ENCODE assay signal across 10 cellular contexts in genomic region chr5:96146675-96147074, GRCh38.
DNase-seq lines count a peak whose midpoint lies in the region; ATAC-seq lines count a peak whose summit lies in the region.
"Had no signal": no experiment of that assay in that cellular context is flagged by ENCODE, and none has a peak within 500 bp of the region (broad histone marks: within the 10 kb centered on the region; RNA-seq: fewer than 3 reads in every experiment).

No MANE protein-coding gene starts in this region.

- no peaks in the 10 kb centered on the region for H3K9me3 ChIP-seq in right cardiac atrium (ENCODE audit: control insufficient read depth, low read length)

- no peaks in the 10 kb centered on the region for H3K27me3 ChIP-seq in right cardiac atrium (ENCODE audit: control insufficient read depth, insufficient read depth)

- no peak overlapping the region for H3K27ac ChIP-seq in right cardiac atrium (ENCODE audit: low read length)
- H3K27ac ChIP-seq: VCaP had no signal

- H3K4me3 ChIP-seq in right cardiac atrium (ENCODE audit: low read length): no peak overlapping the region

- H3K4me1 ChIP-seq in right cardiac atrium (ENCODE audit: control insufficient read depth, insufficient read depth, low read length): no peaks in the 10 kb centered on the region

- no peak for DNase-seq in activated T-cell treated with anti-CD3 and anti-CD28 coated beads, Interleukin-2, amount 50 U/mL, for 4 hours
- DNase-seq in activated T-cell treated with anti-CD3 and anti-CD28 coated beads, Interleukin-2, amount 50 U/mL, for 24 hours: no peak
- DNase-seq in SIG-M5 treated with dmso at 0.1 percent for 504 hours (lab: John Stamatoyannopoulos, UW; ENCODE audit: unreplicated experiment) (peak; percentile 74), right cardiac atrium (no peak), NCI-H187 (lab: John Stamatoyannopoulos, UW) (no peak), COR-L47 (lab: John Stamatoyannopoulos, UW) (no peak)

- no peak overlapping the region for H3K27ac Mint-ChIP-seq in activated T-cell treated with anti-CD3 and anti-CD28 coated beads, Interleukin-2, amount 50 U/mL, for 24 hours
- H3K27ac Mint-ChIP-seq: CD4-positive, CD25-positive, alpha-beta regulatory T cell had no signal

- WGBS in right cardiac atrium: 64% methylated on average over 2 of the region's 2 CpGs

- no peak overlapping the region for H3K4me3 Mint-ChIP-seq in activated T-cell treated with anti-CD3 and anti-CD28 coated beads, Interleukin-2, amount 50 U/mL, for 4 hours
- H3K4me3 Mint-ChIP-seq in activated T-cell treated with anti-CD3 and anti-CD28 coated beads, Interleukin-2, amount 50 U/mL, for 24 hours: no peak overlapping the region
- H3K4me3 Mint-ChIP-seq: CD4-positive, CD25-positive, alpha-beta regulatory T cell had no signal

- intact Hi-C loops in right cardiac atrium (cut with DNase I): no loop called here

- H3K27me3 Mint-ChIP-seq in activated T-cell treated with anti-CD3 and anti-CD28 coated beads, Interleukin-2, amount 50 U/mL, for 4 hours (ENCODE audit: low read depth): no peaks in the 10 kb centered on the region
- peaks cover 17% of the 10 kb centered on the region for H3K27me3 Mint-ChIP-seq in activated T-cell treated with anti-CD3 and anti-CD28 coated beads, Interleukin-2, amount 50 U/mL, for 24 hours

- no peaks in the 10 kb centered on the region for H3K9me3 Mint-ChIP-seq in activated T-cell treated with anti-CD3 and anti-CD28 coated beads, Interleukin-2, amount 50 U/mL, for 4 hours
- H3K9me3 Mint-ChIP-seq in activated T-cell treated with anti-CD3 and anti-CD28 coated beads, Interleukin-2, amount 50 U/mL, for 24 hours: no peaks in the 10 kb centered on the region
- H3K9me3 Mint-ChIP-seq: CD4-positive, CD25-positive, alpha-beta regulatory T cell had no signal

- peak; percentile 55 to 63 for ATAC-seq in activated T-cell treated with anti-CD3 and anti-CD28 coated beads, Interleukin-2, amount 50 U/mL, for 4 hours
- ATAC-seq in HG02938 (IDR thresholded peaks at IDR 0.05; ENCODE audit: unreplicated experiment) (peak; percentile 62), right cardiac atrium (peak; percentile 45 to 59), GM19035 (IDR thresholded peaks at IDR 0.05; ENCODE audit: unreplicated experiment) (no peak)

- H3K36me3 Mint-ChIP-seq in activated T-cell treated with anti-CD3 and anti-CD28 coated beads, Interleukin-2, amount 50 U/mL, for 4 hours (ENCODE audit: insufficient read depth): no peaks in the 10 kb centered on the region
- H3K36me3 Mint-ChIP-seq in activated T-cell treated with anti-CD3 and anti-CD28 coated beads, Interleukin-2, amount 50 U/mL, for 24 hours (ENCODE audit: low read depth): no peaks in the 10 kb centered on the region
- H3K36me3 Mint-ChIP-seq: CD4-positive, CD25-positive, alpha-beta regulatory T cell had no signal

- H3K4me1 Mint-ChIP-seq in activated T-cell treated with anti-CD3 and anti-CD28 coated beads, Interleukin-2, amount 50 U/mL, for 4 hours (ENCODE audit: low read depth): no peaks in the 10 kb centered on the region
- H3K4me1 Mint-ChIP-seq in activated T-cell treated with anti-CD3 and anti-CD28 coated beads, Interleukin-2, amount 50 U/mL, for 24 hours (ENCODE audit: low read depth): peaks cover 5% of the 10 kb centered on the region
- H3K4me1 Mint-ChIP-seq: CD4-positive, CD25-positive, alpha-beta regulatory T cell had no signal
